Comparison of ENCODE assay signal across 9 cellular contexts in genomic region chr5:36713541-36713940, GRCh38.
"Had no signal": no experiment of that assay in that cellular context is flagged by ENCODE, and none has a peak within 500 bp of the region (broad histone marks: within the 10 kb centered on the region; RNA-seq: fewer than 3 reads in every experiment).

No MANE protein-coding gene starts in this region.

- H3K9me3 Mint-ChIP-seq: GM23338, H9, HFFc6 had no signal

- H3K9ac ChIP-seq: GM23248 had no signal

- H3K9me3 ChIP-seq: HAP-1 had no signal

- DNase-seq: GM23248, GOT3, H7, H9, HCEC 1CT, HFFc6 had no signal

- H3K4me3 ChIP-seq: GM23248, GM23338, HAP-1 had no signal

- H3K4me1 Mint-ChIP-seq: GM23338 had no signal

- ATAC-seq: GM23338, HCT116 had no signal

- H3K27ac ChIP-seq: GM23248 had no signal

- H3K4me2 ChIP-seq: GM23338 had no signal

- H3K36me3 ChIP-seq: HAP-1 had no signal

- H3K4me3 Mint-ChIP-seq: GM23338, H9, HFFc6 had no signal

- H2AFZ ChIP-seq: GM23248, GM23338 had no signal

- H3K27ac Mint-ChIP-seq: GM23338, H9, HFFc6 had no signal
